In genomic region chr17:81328925-81329278, GRCh38 we compare ENCODE assay signal across 10 cellular contexts. TPM values are rescaled to one million over a fixed set of nuclear protein-coding genes. Genes with fewer than 3 reads are reported as not detected.
DNase-seq lines count a peak whose midpoint lies in the region; ATAC-seq, FAIRE-seq and TF ChIP-seq lines count a peak whose summit lies in the region.
"Had no signal": no experiment of that assay in that cellular context is flagged by ENCODE, and none has a peak within 500 bp of the region (broad histone marks: within the 10 kb centered on the region; RNA-seq: fewer than 3 reads in every experiment).

No MANE protein-coding gene starts in this region.

- POLR2A ChIA-PET in HepG2 (lab: Yijun Ruan, JAX) = interaction anchor here (1.0 to 3.0 kb wide), 10 partner anchors 11 to 69 kb away, joined by 3 to 16 read pairs (median 7); partner anchors contain the start of gene BAHCC1

- in situ Hi-C loops in HepG2 (cut with HindIII; ENCODE audit: extremely low pct_ligation_motif_present, low pct_unique_long_range_greater_than_20kb) = no loop called here

- no TSS peak for BruUV-seq in HepG2 (replicated peaks; lab: Mats Ljungman, UMichigan)

- H3K27me3 ChIP-seq in breast epithelium (no peaks in the 10 kb centered on the region), HepG2 (ENCODE audit: control insufficient read depth in 1 of 2, insufficient read depth in 2 of 2, low read length in 2 of 2) (peaks cover 18 to 75% of the 10 kb centered on the region in 2 experiments), thyroid gland (no peaks in the 10 kb centered on the region)

- FAIRE-seq in HepG2 (lab: Jason Lieb, UNC) = no peak
- FAIRE-seq: endometrium had no signal

- H3K4me3 ChIP-seq in LNCaP clone FGC (ENCODE audit: low read depth, low read length) = peak overlapping the region; percentile 31
- H3K4me3 ChIP-seq in breast epithelium = peak overlapping the region in 1 of 3 donors; percentile 53
- H3K4me3 ChIP-seq in HepG2 (replicated peaks in 1 of 3; ENCODE audit: insufficient read depth in 1 of 3, low read depth in 2 of 3, low read length in 3 of 3) = peak overlapping the region; percentile 2 to 72 (median 38); a peak in 4 of 6 replicates
- no peak overlapping the region for H3K4me3 ChIP-seq in thyroid gland (replicated peaks in 1 of 3)

- H3K4me1 ChIP-seq in breast epithelium (peaks cover 17 to 22% of the 10 kb centered on the region in 2 donors), HepG2 (ENCODE audit: insufficient read depth, low read length) (peaks cover 74% of the 10 kb centered on the region), thyroid gland (peaks cover 15 to 38% of the 10 kb centered on the region in 2 donors)

- H3K36me3 ChIP-seq in breast epithelium (no peaks in the 10 kb centered on the region), HepG2 (replicated peaks in 1 of 2; ENCODE audit: control insufficient read depth in 1 of 2, insufficient read depth in 2 of 2, low read length in 2 of 2) (no peaks in the 10 kb centered on the region), thyroid gland (no peaks in the 10 kb centered on the region)

- no peak for TF ChIP-seq POLR2A in breast epithelium (IDR thresholded peaks at IDR 0.05)
- no peak for TF ChIP-seq POLR2A in HepG2 (IDR thresholded peaks at IDR 0.05; ENCODE audit: insufficient read depth in 1 of 2, low read depth in 2 of 2, low read length in 2 of 2)
- no peak for TF ChIP-seq POLR2A in thyroid gland (IDR thresholded peaks at IDR 0.05)

- intact Hi-C loops in breast epithelium (cut with DNase I; ENCODE audit: low total_unique reads) = no loop called here
- intact Hi-C loops in HepG2 (cut with micrococcal nuclease; ENCODE audit: unreplicated experiment) = no loop called here
- intact Hi-C loops in thyroid gland (cut with DNase I) = no loop called here

- H2AFZ ChIP-seq in HepG2 (ENCODE audit: low read length) = no peak overlapping the region

- peak overlapping the region; percentile 21; the same call in 1 of the 2 replicates for H3K9ac ChIP-seq in HepG2 (ENCODE audit: insufficient read depth, low read depth, low read length)

- CTCF ChIA-PET in HepG2 (lab: Yijun Ruan, JAX; ENCODE audit: low intra/inter-chr PET ratio, low total read pairs) = no interaction called here

- H3K9me3 ChIP-seq in breast epithelium (no peaks in the 10 kb centered on the region), HepG2 (ENCODE audit: low read length) (no peaks in the 10 kb centered on the region), thyroid gland (no peaks in the 10 kb centered on the region)

- 3% methylated on average over 5 of the region's 7 CpGs for WGBS in HepG2 (ENCODE audit: low lambda C conversion rate)
- WGBS in thyroid gland, 2 donors = 38 to 61% methylated on average over 3 to 7 of the region's 7 CpGs

- peak overlapping the region; percentile 87 to 93 for H3K27ac ChIP-seq in breast epithelium
- no peak overlapping the region for H3K27ac ChIP-seq in HepG2 (ENCODE audit: extremely low read length, insufficient read depth, low read length)
- peak overlapping the region; percentile 58 to 81 (median 79) for H3K27ac ChIP-seq in thyroid gland

- peak; percentile 10 for ATAC-seq in HepG2
- ATAC-seq in HG02885 (IDR thresholded peaks at IDR 0.05; ENCODE audit: poor library complexity, unreplicated experiment) = no peak
- ATAC-seq in HG02623 (IDR thresholded peaks at IDR 0.05; ENCODE audit: unreplicated experiment) = no peak

- TF ChIP-seq RAD21 in HepG2 (CRISPR knock-in tag; IDR thresholded peaks at IDR 0.05) = no peak

- H3K4me2 ChIP-seq in HepG2 (ENCODE audit: low read depth, low read length) = peak overlapping the region; percentile 78

- no peaks in the 10 kb centered on the region for H3K79me2 ChIP-seq in HepG2 (ENCODE audit: insufficient read depth, low read length)

- TF ChIP-seq EP300 in HepG2 (IDR thresholded peaks at IDR 0.05; ENCODE audit: low read depth in 2 of 2, low read length in 2 of 2) = no peak
- TF ChIP-seq EP300 in HepG2 (CRISPR knock-in tag; IDR thresholded peaks at IDR 0.05; ENCODE audit: borderline replicate concordance) = no peak

- no peaks in the 10 kb centered on the region for H4K20me1 ChIP-seq in HepG2 (ENCODE audit: insufficient read depth, low read length)

- DNase-seq in LNCaP clone FGC (ENCODE audit: low read depth) = no peak
- no peak for DNase-seq in breast epithelium (ENCODE audit: low spot score in 2 of 2)
- no peak for DNase-seq in HepG2 (ENCODE audit: low spot score)
- DNase-seq in thyroid gland = peak in 1 of 2 donors; percentile 29
- no peak for DNase-seq in putamen (ENCODE audit: low spot score)
- DNase-seq: activated T-cell treated with anti-CD3 and anti-CD28 coated beads, Interleukin-2, amount 50 U/mL, for 24 hours; Karpas-422 had no signal

- TF ChIP-seq CTCF in LNCaP clone FGC (IDR thresholded peaks at IDR 0.05; ENCODE audit: control insufficient read depth, extremely low read depth, insufficient read depth) (no peak), breast epithelium (IDR thresholded peaks at IDR 0.05) (no peak), HepG2 (CRISPR knock-in tag; IDR thresholded peaks at IDR 0.05) (no peak), thyroid gland (IDR thresholded peaks at IDR 0.05) (no peak)

TF ChIP-seq in HepG2, 621 proteins besides CTCF, POLR2A, EP300 and RAD21 (continues in another document):
- TF ChIP-seq ZNF770 (CRISPR knock-in tag; IDR thresholded peaks at IDR 0.05) (peak; percentile 84), THAP7 (CRISPR knock-in tag; IDR thresholded peaks at IDR 0.05) (no peak), E2F1 (CRISPR knock-in tag; IDR thresholded peaks at IDR 0.05) (no peak), ARID2 (CRISPR knock-in tag; IDR thresholded peaks at IDR 0.05; ENCODE audit: borderline replicate concordance) (no peak), ZBTB38 (CRISPR knock-in tag; IDR thresholded peaks at IDR 0.05) (no peak), TGIF2 (CRISPR knock-in tag; IDR thresholded peaks at IDR 0.05) (no peak), ZNF891 (CRISPR knock-in tag; IDR thresholded peaks at IDR 0.05) (peak; percentile 25; the same call in 1 of the 2 replicates)

RNA-seq across cellular contexts. Expression of gene SLC38A10, which starts 33.8 kb away (rescaled TPM):
- total RNA-seq in breast epithelium (100 to 1,000 TPM in 1 of 3 donors, 10 to 100 TPM in 2; 52.4 to 104 (median 85.2) TPM), HepG2 (2016; rRNA removed; fragmentation: Illumina TruSeq; extraction: Trizol) (23.0 and 55.8 TPM in 2 replicates), thyroid gland (100 to 1,000 TPM in 3 of 4 donors, 10 to 100 TPM in 1; 81.8 to 140 (median 121) TPM)
- total RNA-seq in HepG2 (2016; cell fraction: cytosol; rRNA removed; fragmentation: Illumina TruSeq; extraction: Trizol; ENCODE audit: low read depth) = 18.5 and 23.3 TPM in 2 replicates
- total RNA-seq in HepG2 (2016; cell fraction: insoluble cytoplasmic fraction; rRNA removed; fragmentation: Illumina TruSeq; extraction: Trizol) = 19.1 and 55.8 TPM in 2 replicates
- total RNA-seq in HepG2 (2016; cell fraction: membrane; rRNA removed; fragmentation: Illumina TruSeq; extraction: Trizol) = 18.8 and 20.0 TPM in 2 replicates
- 52.6 and 64.0 TPM in 2 replicates for total RNA-seq in HepG2 (2016; cell fraction: nucleus; rRNA removed; fragmentation: Illumina TruSeq; extraction: Trizol)
- polyA plus RNA-seq in HepG2 (2011; rRNA removed) = 23.4 and 33.6 TPM in 2 replicates
- 20.1 and 34.6 TPM in 2 replicates for polyA plus RNA-seq in HepG2 (2011; cell fraction: cytosol; rRNA removed)
- 63.4 and 88.4 TPM in 2 replicates for polyA plus RNA-seq in HepG2 (2011; cell fraction: nucleus; rRNA removed)
- 22.8 and 28.0 TPM in 2 replicates for polyA plus RNA-seq in HepG2 (2012)
- 5.7 and 7.1 TPM in 2 replicates for polyA plus RNA-seq in HepG2 (2016; cell fraction: cytosol; fragmentation: Illumina TruSeq; extraction: Trizol; ENCODE audit: low read depth)
- polyA plus RNA-seq in HepG2 (2016; cell fraction: insoluble cytoplasmic fraction; fragmentation: Illumina TruSeq; extraction: Trizol; ENCODE audit: low read depth) = 19.7 and 23.4 TPM in 2 replicates
- 10.4 and 11.4 TPM in 2 replicates for polyA plus RNA-seq in HepG2 (2016; cell fraction: membrane; fragmentation: Illumina TruSeq; extraction: Trizol; ENCODE audit: low read depth)
- 123 and 129 TPM in 2 replicates for polyA plus RNA-seq in HepG2 (2016; cell fraction: nucleus; fragmentation: Illumina TruSeq; extraction: Trizol; ENCODE audit: insufficient read depth, low read depth)
- 53.9 and 165 TPM in 2 replicates for polyA minus RNA-seq in HepG2 (2011; rRNA and poly(A)+ RNA removed; ENCODE audit: low replicate concordance)
- polyA minus RNA-seq in HepG2 (2011; cell fraction: cytosol; rRNA and poly(A)+ RNA removed) = 62.7 and 77.3 TPM in 2 replicates
- polyA minus RNA-seq in HepG2 (2011; cell fraction: nucleus; rRNA and poly(A)+ RNA removed) = 25.7 and 27.8 TPM in 2 replicates

Comparison
In these comparisons a context has a peak if more than half of its experiments do, and no peak if none do; other contexts are left out.
1. H3K4me3 ChIP-seq: peak in LNCaP clone FGC (single experiment) and HepG2 (3 of 3); none in thyroid gland (0 of 3).